In the genomic region with DNA sequence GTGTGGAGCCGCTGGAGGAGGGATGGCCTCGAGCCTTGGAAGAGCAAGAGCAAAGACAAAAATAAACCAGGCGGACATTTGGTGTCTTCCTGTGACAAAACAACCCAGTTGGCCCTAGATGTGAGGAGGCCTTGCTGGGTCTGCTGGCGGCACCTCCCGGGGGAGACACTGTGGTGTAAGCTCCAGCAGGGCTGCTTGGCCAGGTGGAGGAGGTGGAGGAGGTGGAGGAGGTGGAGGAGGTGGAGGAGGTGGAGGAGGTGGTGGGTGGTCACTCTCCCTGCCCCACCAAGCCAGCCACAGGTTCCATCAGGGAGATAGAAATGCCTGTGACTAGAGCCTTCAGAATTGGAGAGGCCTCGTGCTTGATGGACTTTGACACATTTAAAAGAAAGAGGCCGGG, we compare ENCODE assay signal across 24 cellular contexts. TPM values are rescaled to one million over a fixed set of nuclear protein-coding genes. Genes with fewer than 3 reads are reported as not detected.
DNase-seq lines count a peak whose midpoint lies in the region; ATAC-seq and FAIRE-seq lines count a peak whose summit lies in the region.
"Had no signal": no experiment of that assay in that cellular context is flagged by ENCODE, and none has a peak within 500 bp of the region (broad histone marks: within the 10 kb centered on the region; RNA-seq: fewer than 3 reads in every experiment).

No MANE protein-coding gene starts in this region.

- FAIRE-seq in urothelium cell line (lab: Jason Lieb, UNC), result peak; percentile 86
- FAIRE-seq: GM12878, GM19239 had no signal

- H3K27me3 Mint-ChIP-seq in activated naive CD4-positive, alpha-beta T cell treated with anti-CD3 and anti-CD28 coated beads, Interleukin-2, amount 50 U/mL, for 24 hours, result no peaks in the 10 kb centered on the region
- H3K27me3 Mint-ChIP-seq in activated T-helper 17 cell treated with anti-CD3 and anti-CD28 coated beads, Interleukin-2, amount 50 U/mL, for 72 hours, result no peaks in the 10 kb centered on the region
- H3K27me3 Mint-ChIP-seq in naive B cell, result no peaks in the 10 kb centered on the region

- DNase-seq in activated naive CD4-positive, alpha-beta T cell treated with anti-CD3 and anti-CD28 coated beads, Interleukin-2, amount 50 U/mL, for 72 hours (ENCODE audit: low spot score in 2 of 2), result no peak
- DNase-seq in naive B cell, result no peak
- DNase-seq in urothelium cell line (ENCODE audit: low spot score), result no peak
- no peak for DNase-seq in NOMO-1 treated with DMSO at 0.1 percent for 48 hours (lab: John Stamatoyannopoulos, UW; ENCODE audit: unreplicated experiment)
- no peak for DNase-seq in G401 (ENCODE audit: low spot score)
- DNase-seq: Caco-2; CD8-positive, alpha-beta T cell; GDM1; H7; KBM-7; MV-4-11; NCI-H1105; NCI-H1436 treated with DMSO at 0.1 percent for 48 hours; NCI-H187 treated with DMSO at 0.1 percent for 48 hours; NCI-H446; NCI-H524 treated with DMSO at 0.1 percent for 48 hours; NCI-H774; PC-3; SK-N-SH had no signal

- no peaks in the 10 kb centered on the region for H3K4me1 Mint-ChIP-seq in activated naive CD4-positive, alpha-beta T cell treated with anti-CD3 and anti-CD28 coated beads, Interleukin-2, amount 50 U/mL, for 24 hours
- H3K4me1 Mint-ChIP-seq in activated T-helper 17 cell treated with anti-CD3 and anti-CD28 coated beads, Interleukin-2, amount 50 U/mL, for 72 hours, result peaks cover 5% of the 10 kb centered on the region
- H3K4me1 Mint-ChIP-seq in naive B cell, result peaks cover 16 to 29% (median 18%) of the 10 kb centered on the region in 3 donors

- peaks cover 15% of the 10 kb centered on the region for H3K36me3 Mint-ChIP-seq in activated naive CD4-positive, alpha-beta T cell treated with anti-CD3 and anti-CD28 coated beads, Interleukin-2, amount 50 U/mL, for 24 hours
- H3K36me3 Mint-ChIP-seq in activated naive CD4-positive, alpha-beta T cell treated with anti-CD3 and anti-CD28 coated beads, Interleukin-2, amount 50 U/mL, for 72 hours, result peaks cover 14 to 17% of the 10 kb centered on the region in 2 donors
- peaks cover 85% of the 10 kb centered on the region for H3K36me3 Mint-ChIP-seq in activated T-helper 17 cell treated with anti-CD3 and anti-CD28 coated beads, Interleukin-2, amount 50 U/mL, for 72 hours (ENCODE audit: low read depth)
- peaks cover 21 to 22% of the 10 kb centered on the region in 2 donors for H3K36me3 Mint-ChIP-seq in naive B cell

- no peaks in the 10 kb centered on the region for H3K9me3 Mint-ChIP-seq in activated naive CD4-positive, alpha-beta T cell treated with anti-CD3 and anti-CD28 coated beads, Interleukin-2, amount 50 U/mL, for 24 hours
- no peaks in the 10 kb centered on the region for H3K9me3 Mint-ChIP-seq in activated naive CD4-positive, alpha-beta T cell treated with anti-CD3 and anti-CD28 coated beads, Interleukin-2, amount 50 U/mL, for 72 hours
- no peaks in the 10 kb centered on the region for H3K9me3 Mint-ChIP-seq in activated T-helper 17 cell treated with anti-CD3 and anti-CD28 coated beads, Interleukin-2, amount 50 U/mL, for 72 hours
- no peaks in the 10 kb centered on the region for H3K9me3 Mint-ChIP-seq in naive B cell
- H3K9me3 Mint-ChIP-seq: CD8-positive, alpha-beta T cell had no signal

- ATAC-seq in activated naive CD4-positive, alpha-beta T cell treated with anti-CD3 and anti-CD28 coated beads, Interleukin-2, amount 50 U/mL, for 72 hours, result no peak
- ATAC-seq in activated T-helper 17 cell treated with anti-CD3 and anti-CD28 coated beads, Interleukin-2, amount 50 U/mL, for 72 hours (replicated peaks), result no peak
- no peak for ATAC-seq in naive B cell (ENCODE audit: low read depth in 2 of 2)
- no peak for ATAC-seq in GM18520 (IDR thresholded peaks at IDR 0.05; ENCODE audit: unreplicated experiment)
- ATAC-seq: CD8-positive, alpha-beta T cell; GM12878; PC-3 had no signal

- in situ Hi-C loops in G401 (cut with HindIII; ENCODE audit: low sequenced_read_pairs), result no loop called here

- no peak overlapping the region for H3K4me3 Mint-ChIP-seq in activated naive CD4-positive, alpha-beta T cell treated with anti-CD3 and anti-CD28 coated beads, Interleukin-2, amount 50 U/mL, for 24 hours
- no peak overlapping the region for H3K4me3 Mint-ChIP-seq in activated T-helper 17 cell treated with anti-CD3 and anti-CD28 coated beads, Interleukin-2, amount 50 U/mL, for 72 hours
- H3K4me3 Mint-ChIP-seq in naive B cell, result peak overlapping the region in 7 of 8 donors; percentile 61 to 95 (median 76)
- H3K4me3 Mint-ChIP-seq: CD8-positive, alpha-beta T cell had no signal

- peak overlapping the region; percentile 23 for H3K27ac Mint-ChIP-seq in activated naive CD4-positive, alpha-beta T cell treated with anti-CD3 and anti-CD28 coated beads, Interleukin-2, amount 50 U/mL, for 24 hours
- H3K27ac Mint-ChIP-seq in activated naive CD4-positive, alpha-beta T cell treated with anti-CD3 and anti-CD28 coated beads, Interleukin-2, amount 50 U/mL, for 72 hours, result peak overlapping the region in 1 of 2 donors; percentile 41
- peak overlapping the region; percentile 37 for H3K27ac Mint-ChIP-seq in activated T-helper 17 cell treated with anti-CD3 and anti-CD28 coated beads, Interleukin-2, amount 50 U/mL, for 72 hours
- peak overlapping the region in 5 of 6 donors; percentile 85 to 98 (median 95) for H3K27ac Mint-ChIP-seq in naive B cell
- H3K27ac Mint-ChIP-seq: CD8-positive, alpha-beta T cell had no signal

RNA-seq across cellular contexts. Expression of a gene that starts 32.1 kb away (rescaled TPM):
- total RNA-seq in activated naive CD4-positive, alpha-beta T cell treated with anti-CD3 and anti-CD28 coated beads, Interleukin-2, amount 50 U/mL, for 72 hours, result 1 to 10 TPM in 1 of 2 donors, under 1 TPM in 1; 0.50 to 1.1 TPM
- total RNA-seq in activated T-helper 17 cell treated with anti-CD3 and anti-CD28 coated beads, Interleukin-2, amount 50 U/mL, for 72 hours, result under 1 TPM in 1 of 2 donors, not detected in 1; 0.53 TPM
- 100 to 1,000 TPM in 2 of 6 donors, 10 to 100 TPM in 4; 48.9 to 149 (median 68.5) TPM for polyA plus RNA-seq in naive B cell (ENCODE audit: low read depth in 6 of 6)
- total RNA-seq in G401 (2014; rRNA removed; shearing (Covaris generic)), result 21.4 and 21.5 TPM in 2 replicates

RNA-seq across cellular contexts. Expression of a gene that starts 38.6 kb away (rescaled TPM):
- 10 to 100 TPM in 1 of 2 donors, 1 to 10 TPM in 1; 5.1 to 22.8 TPM for total RNA-seq in activated naive CD4-positive, alpha-beta T cell treated with anti-CD3 and anti-CD28 coated beads, Interleukin-2, amount 50 U/mL, for 72 hours
- 10 to 100 TPM in 1 of 2 donors, 1 to 10 TPM in 1; 9.3 to 11.1 TPM for total RNA-seq in activated T-helper 17 cell treated with anti-CD3 and anti-CD28 coated beads, Interleukin-2, amount 50 U/mL, for 72 hours
- 100 to 1,000 TPM in 4 of 6 donors, 10 to 100 TPM in 2; 66.9 to 126 (median 105) TPM for polyA plus RNA-seq in naive B cell (ENCODE audit: low read depth in 6 of 6)
- 122 and 167 TPM in 2 replicates for total RNA-seq in G401 (2014; rRNA removed; shearing (Covaris generic))

Comparison
In these comparisons a context has a peak if more than half of its experiments do, and no peak if none do; other contexts are left out.
1. H3K4me3 Mint-ChIP-seq: peak in naive B cell (7 of 8); none in activated naive CD4-positive, alpha-beta T cell treated with anti-CD3 and anti-CD28 coated beads, Interleukin-2, amount 50 U/mL, for 24 hours (single experiment) and activated T-helper 17 cell treated with anti-CD3 and anti-CD28 coated beads, Interleukin-2, amount 50 U/mL, for 72 hours (single experiment).
2. RNA of a gene that starts 32.1 kb away (total RNA-seq): 21.4 to 21.5 TPM in G401; 0.50 to 1.1 TPM in activated naive CD4-positive, alpha-beta T cell treated with anti-CD3 and anti-CD28 coated beads, Interleukin-2, amount 50 U/mL, for 72 hours and 0.53 TPM in activated T-helper 17 cell treated with anti-CD3 and anti-CD28 coated beads, Interleukin-2, amount 50 U/mL, for 72 hours; every median in the first group is over 10 times any median in the second.